ENCODE assay signal across 14 cellular contexts in genomic region chr11:62015615-62016014, GRCh38.
"Had no signal": no experiment of that assay in that cellular context is flagged by ENCODE, and none has a peak within 500 bp of the region (broad histone marks: within the 10 kb centered on the region; RNA-seq: fewer than 3 reads in every experiment).

No MANE protein-coding gene starts in this region.

- H3K79me2 ChIP-seq: parathyroid adenoma had no signal

- H3K36me3 ChIP-seq: breast epithelium, esophagus squamous epithelium, tibial nerve had no signal

- H3K4me1 ChIP-seq: breast epithelium, foreskin keratinocyte, parathyroid adenoma had no signal

- DNase-seq: activated CD4-positive, alpha-beta memory T cell treated with anti-CD3 and anti-CD28 coated beads, Interleukin-2, amount 10 ng/mL, durations not matched to agents 7 days and 5 days; activated CD4-positive, alpha-beta T cell treated with anti-CD3 and anti-CD28 coated beads for 36 hours; activated CD8-positive, alpha-beta memory T cell treated with anti-CD3 and anti-CD28 coated beads, Interleukin-2, amount 50 U/mL, for 48 hours; activated naive CD4-positive, alpha-beta T cell; aorta; dorsolateral prefrontal cortex; esophagus squamous epithelium; foreskin keratinocyte; left ventricle myocardium superior; T1000 had no signal

- H3K27me3 ChIP-seq: breast epithelium, dorsolateral prefrontal cortex, foreskin keratinocyte, tibial nerve had no signal

- H3K9me3 ChIP-seq: breast epithelium, esophagus squamous epithelium had no signal

- H3K27me3 Mint-ChIP-seq: activated CD4-positive, alpha-beta memory T cell treated with anti-CD3 and anti-CD28 coated beads, Interleukin-2, amount 10 ng/mL, durations not matched to agents 7 days and 5 days had no signal

- H3K27ac ChIP-seq: breast epithelium, dorsolateral prefrontal cortex, esophagus squamous epithelium, foreskin keratinocyte, parathyroid adenoma, tibial nerve, VCaP had no signal

- H3K4me3 ChIP-seq: breast epithelium, dorsolateral prefrontal cortex, esophagus squamous epithelium, tibial nerve had no signal

- H3K4me1 Mint-ChIP-seq: activated CD4-positive, alpha-beta T cell treated with anti-CD3 and anti-CD28 coated beads for 36 hours had no signal

- H3K4me3 Mint-ChIP-seq: activated CD4-positive, alpha-beta memory T cell treated with anti-CD3 and anti-CD28 coated beads, Interleukin-2, amount 10 ng/mL, durations not matched to agents 7 days and 5 days; activated CD4-positive, alpha-beta T cell treated with anti-CD3 and anti-CD28 coated beads for 36 hours had no signal

- ATAC-seq: activated CD4-positive, alpha-beta T cell treated with anti-CD3 and anti-CD28 coated beads for 36 hours; foreskin keratinocyte; left ventricle myocardium superior had no signal

- H2AFZ ChIP-seq: parathyroid adenoma had no signal

- H3K27ac Mint-ChIP-seq: activated CD4-positive, alpha-beta memory T cell treated with anti-CD3 and anti-CD28 coated beads, Interleukin-2, amount 10 ng/mL, durations not matched to agents 7 days and 5 days; activated CD4-positive, alpha-beta T cell treated with anti-CD3 and anti-CD28 coated beads for 36 hours had no signal
